8 cellular contexts compared by ENCODE assay signal in genomic region chr2:64019083-64019974, GRCh38. TPM values are rescaled to one million over a fixed set of nuclear protein-coding genes. Genes with fewer than 3 reads are reported as not detected.
A peak's percentile ranks its signal among the peaks of the same experiment; 100 is the strongest.
DNase-seq lines count a peak whose midpoint lies in the region; ATAC-seq and TF ChIP-seq lines count a peak whose summit lies in the region.

Gene VPS54, minus strand, starts transcription at chr2:64019428. Its CDS starts 35,429 bp downstream, at chr2:63983999.

- intact Hi-C loops in Right ventricle myocardium superior (cut with DNase I): no loop called here

- H3K9me3 ChIP-seq in trophoblast cell (ENCODE audit: insufficient read depth, low read depth, low read length): no peaks in the 10 kb centered on the region
- H3K9me3 ChIP-seq in tibial nerve: no peaks in the 10 kb centered on the region

- H3K36me3 Mint-ChIP-seq in activated naive CD8-positive, alpha-beta T cell treated with anti-CD3 and anti-CD28 coated beads, Interleukin-2, amount 10 ng/mL, durations not matched to agents 7 days and 5 days: peaks cover 13% of the 10 kb centered on the region

- H3K4me3 ChIP-seq in trophoblast cell (ENCODE audit: low read depth, low read length): peak within 1 kb of the TSS; percentile 88
- H3K4me3 ChIP-seq in tibial nerve: peak within 1 kb of the TSS; percentile 51 to 93 (median 80)

- peak in 2 of 5 experiments; percentile 43 to 46 for TF ChIP-seq CTCF in tibial nerve (IDR thresholded peaks at IDR 0.05)

- H3K27ac ChIP-seq in trophoblast cell (ENCODE audit: low read depth, low read length) (peak within 1 kb of the TSS; percentile 99), tibial nerve (peak within 1 kb of the TSS; percentile 78 to 99 (median 98))

- H3K79me2 ChIP-seq in trophoblast cell (ENCODE audit: control insufficient read depth, insufficient read depth, low read length, poor library complexity): peaks cover 16% of the 10 kb centered on the region

- H3K36me3 ChIP-seq in trophoblast cell (ENCODE audit: control insufficient read depth in 1 of 2, insufficient read depth in 2 of 2, low read length in 2 of 2) (no peaks in the 10 kb centered on the region), tibial nerve (no peaks in the 10 kb centered on the region)

- H3K4me1 ChIP-seq in trophoblast cell (ENCODE audit: control insufficient read depth in 1 of 2, insufficient read depth in 2 of 2, low read length in 2 of 2) (peaks cover 3 to 9% of the 10 kb centered on the region in 2 experiments), tibial nerve (peaks cover 0 to 54% (median 17%) of the 10 kb centered on the region in 4 donors)

- TF ChIP-seq EP300 in tibial nerve (IDR thresholded peaks at IDR 0.05): peak in 1 of 2 donors; percentile 76

- peak within 1 kb of the TSS; percentile 77 for H2BK120ac ChIP-seq in trophoblast cell (ENCODE audit: insufficient read depth, low read length, poor library complexity)

- peak within 1 kb of the TSS; percentile 95 for H4K91ac ChIP-seq in trophoblast cell (ENCODE audit: low read depth, low read length)

- in situ Hi-C loops in Caki2 (cut with HindIII; ENCODE audit: low pct_unique_long_range_greater_than_20kb, low sequenced_read_pairs): no loop called here

- WGBS in trophoblast cell (ENCODE audit: extremely low coverage, insufficient coverage, insufficient read length): no CpG with 5 or more reads among the region's 77 CpGs
- 1% methylated on average over 36 to 63 of the region's 77 CpGs for whole genome bisulfite sequencing in tibial nerve, 2 donors

- TF ChIP-seq POLR2A in tibial nerve (IDR thresholded peaks at IDR 0.05): peak; percentile 59 to 73

- DNase-seq in Caki2 (ENCODE audit: low read depth): peak; percentile 75
- peak; percentile 28 for DNase-seq in HPDE6-E6E7 (ENCODE audit: extremely low spot score)
- DNase-seq in activated naive CD8-positive, alpha-beta T cell treated with anti-CD3 and anti-CD28 coated beads, Interleukin-2, amount 10 ng/mL, durations not matched to agents 7 days and 5 days: peak; percentile 80
- peak; percentile 79 for DNase-seq in Right ventricle myocardium superior
- peak; percentile 40 to 64 for DNase-seq in trophoblast cell
- peak; percentile 23 to 26 for DNase-seq in tibial nerve (ENCODE audit: low spot score in 2 of 2)

- no peaks in the 10 kb centered on the region for H3K27me3 Mint-ChIP-seq in activated naive CD8-positive, alpha-beta T cell treated with anti-CD3 and anti-CD28 coated beads, Interleukin-2, amount 10 ng/mL, durations not matched to agents 7 days and 5 days

- H3K4me1 Mint-ChIP-seq in activated naive CD8-positive, alpha-beta T cell treated with anti-CD3 and anti-CD28 coated beads, Interleukin-2, amount 10 ng/mL, durations not matched to agents 7 days and 5 days: peaks cover 31% of the 10 kb centered on the region

- peaks cover 19% of the 10 kb centered on the region for H3K79me1 ChIP-seq in trophoblast cell (ENCODE audit: low read length)

- no peaks in the 10 kb centered on the region for H3K27me3 ChIP-seq in trophoblast cell (ENCODE audit: insufficient read depth, low read length)
- no peaks in the 10 kb centered on the region for H3K27me3 ChIP-seq in tibial nerve

- H4K8ac ChIP-seq in trophoblast cell (ENCODE audit: low read depth, low read length): peak within 1 kb of the TSS; percentile 83

- ATAC-seq in GM19463 (IDR thresholded peaks at IDR 0.05; ENCODE audit: unreplicated experiment) (peak; percentile 71), SK-N-SH treated with all-trans-retinoic acid at 6 μM for 48 hours (peak; percentile 76), Right ventricle myocardium superior (ENCODE audit: poor library complexity) (peak; percentile 93)
- ATAC-seq in activated naive CD8-positive, alpha-beta T cell treated with anti-CD3 and anti-CD28 coated beads, Interleukin-2, amount 10 ng/mL, durations not matched to agents 7 days and 5 days (ENCODE audit: low read depth): peak; percentile 75

- H2BK5ac ChIP-seq in trophoblast cell (ENCODE audit: low read depth, low read length, poor library complexity): peak within 1 kb of the TSS; percentile 85

- peak within 1 kb of the TSS; percentile 75 for H3K14ac ChIP-seq in trophoblast cell (ENCODE audit: low read length)

- peak within 1 kb of the TSS; percentile 98 for H3K4me3 Mint-ChIP-seq in activated naive CD8-positive, alpha-beta T cell treated with anti-CD3 and anti-CD28 coated beads, Interleukin-2, amount 10 ng/mL, durations not matched to agents 7 days and 5 days

- H2AFZ ChIP-seq in trophoblast cell (ENCODE audit: insufficient read depth, low read length, poor library complexity): peak within 1 kb of the TSS; percentile 92

- H2BK12ac ChIP-seq in trophoblast cell (ENCODE audit: low read length): peak within 1 kb of the TSS; percentile 32

- H3K23ac ChIP-seq in trophoblast cell (ENCODE audit: low read length): no peak within 1 kb of the TSS

- peak within 1 kb of the TSS; percentile 73 for H3K4ac ChIP-seq in trophoblast cell (ENCODE audit: low read depth, low read length)

- peak within 1 kb of the TSS; percentile 96 for H4K12ac ChIP-seq in trophoblast cell (ENCODE audit: low read depth, low read length)

- peak within 1 kb of the TSS; percentile 99 for H3K27ac Mint-ChIP-seq in activated naive CD8-positive, alpha-beta T cell treated with anti-CD3 and anti-CD28 coated beads, Interleukin-2, amount 10 ng/mL, durations not matched to agents 7 days and 5 days

- H3K4me2 ChIP-seq in trophoblast cell (ENCODE audit: low read length): peak within 1 kb of the TSS; percentile 80

- POLR2A ChIA-PET in activated naive CD8-positive, alpha-beta T cell treated with anti-CD3 and anti-CD28 coated beads, Interleukin-2, amount 10 ng/mL, durations not matched to agents 7 days and 5 days (lab: Charles Lee): interaction anchor here (1.0 to 3.4 kb wide), 5 partner anchors 11 to 179 kb away, joined by 3 to 13 read pairs (median 4); partner anchors contain the start of gene UGP2

- H2AK5ac ChIP-seq in trophoblast cell (ENCODE audit: low read length): no peak within 1 kb of the TSS

- peak within 1 kb of the TSS; percentile 95 for H3K9ac ChIP-seq in trophoblast cell (ENCODE audit: low read length)

- peak within 1 kb of the TSS; percentile 98 for H3K18ac ChIP-seq in trophoblast cell (ENCODE audit: low read length)

- H3K9me3 Mint-ChIP-seq in activated naive CD8-positive, alpha-beta T cell treated with anti-CD3 and anti-CD28 coated beads, Interleukin-2, amount 10 ng/mL, durations not matched to agents 7 days and 5 days: no peaks in the 10 kb centered on the region

TF ChIP-seq in SK-N-SH treated with all-trans-retinoic acid at 6 μM for 48 hours, 23 proteins besides CTCF, POLR2A, EP300 and RAD21:
- TF ChIP-seq ISL1 (CRISPR knock-in tag; IDR thresholded peaks at IDR 0.05): no peak
- no peak for TF ChIP-seq ZC3H10 (CRISPR knock-in tag; IDR thresholded peaks at IDR 0.05)
- no peak for TF ChIP-seq ZNF565 (CRISPR knock-in tag; conservative IDR thresholded peaks at IDR 0.05; ENCODE audit: low read depth)
- TF ChIP-seq, protein P1, sequence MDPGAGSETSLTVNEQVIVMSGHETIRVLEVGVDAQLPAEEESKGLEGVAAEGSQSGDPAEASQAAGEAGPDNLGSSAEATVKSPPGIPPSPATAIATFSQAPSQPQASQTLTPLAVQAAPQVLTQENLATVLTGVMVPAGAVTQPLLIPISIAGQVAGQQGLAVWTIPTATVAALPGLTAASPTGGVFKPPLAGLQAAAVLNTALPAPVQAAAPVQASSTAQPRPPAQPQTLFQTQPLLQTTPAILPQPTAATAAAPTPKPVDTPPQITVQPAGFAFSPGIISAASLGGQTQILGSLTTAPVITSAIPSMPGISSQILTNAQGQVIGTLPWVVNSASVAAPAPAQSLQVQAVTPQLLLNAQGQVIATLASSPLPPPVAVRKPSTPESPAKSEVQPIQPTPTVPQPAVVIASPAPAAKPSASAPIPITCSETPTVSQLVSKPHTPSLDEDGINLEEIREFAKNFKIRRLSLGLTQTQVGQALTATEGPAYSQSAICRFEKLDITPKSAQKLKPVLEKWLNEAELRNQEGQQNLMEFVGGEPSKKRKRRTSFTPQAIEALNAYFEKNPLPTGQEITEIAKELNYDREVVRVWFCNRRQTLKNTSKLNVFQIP (CRISPR knock-in tag; IDR thresholded peaks at IDR 0.05; ENCODE audit: borderline replicate concordance, low read depth): no peak
- no peak for TF ChIP-seq BACH2 (CRISPR knock-in tag; IDR thresholded peaks at IDR 0.05; ENCODE audit: borderline replicate concordance)
- no peak for TF ChIP-seq RARB (CRISPR knock-in tag; IDR thresholded peaks at IDR 0.05)

RNA-seq across cellular contexts. Expression of gene VPS54, which starts in this region (rescaled TPM):
- total RNA-seq in Caki2 (2014; rRNA removed; shearing (Covaris generic); ENCODE audit: low replicate concordance): 14.8 and 17.5 TPM in 2 replicates
- total RNA-seq in activated naive CD8-positive, alpha-beta T cell treated with anti-CD3 and anti-CD28 coated beads, Interleukin-2, amount 10 ng/mL, durations not matched to agents 7 days and 5 days: 10 to 100 TPM; 15.2 to 16.0 TPM
- 8.8 TPM for total RNA-seq in Right ventricle myocardium superior
- polyA plus RNA-seq in trophoblast cell (2013): 14.6 and 15.9 TPM in 2 replicates
- 10 to 100 TPM; 19.8 to 24.0 (median 22.2) TPM for total RNA-seq in tibial nerve

Comparison
In these comparisons a context has a peak if more than half of its experiments do, and no peak if none do; other contexts are left out.
1. Peak in every context shown above with its lines: DNase-seq, ATAC-seq, H3K4me3 ChIP-seq and H3K27ac ChIP-seq.
2. DNase-seq: peak in every context shown above with its lines; median percentile 80 in activated naive CD8-positive, alpha-beta T cell treated with anti-CD3 and anti-CD28 coated beads, Interleukin-2, amount 10 ng/mL, durations not matched to agents 7 days and 5 days; 79 in Right ventricle myocardium superior; 75 in Caki2; 52 in trophoblast cell; 28 in HPDE6-E6E7; 24 in tibial nerve.